In genomic region chr13:21595546-21595822, GRCh38 we compare ENCODE assay signal across 12 cellular contexts. TPM values are rescaled to one million over a fixed set of nuclear protein-coding genes. Genes with fewer than 3 reads are reported as not detected.
DNase-seq lines count a peak whose midpoint lies in the region; ATAC-seq and TF ChIP-seq lines count a peak whose summit lies in the region.
"Had no signal": no experiment of that assay in that cellular context is flagged by ENCODE, and none has a peak within 500 bp of the region (broad histone marks: within the 10 kb centered on the region; RNA-seq: fewer than 3 reads in every experiment).

No MANE protein-coding gene starts in this region.

- TF ChIP-seq CTCF in SU-DHL-6 (IDR thresholded peaks at IDR 0.05; ENCODE audit: insufficient read depth, low read length, poor library complexity, severe bottlenecking) (no peak), CD14-positive monocyte (IDR thresholded peaks at IDR 0.05) (no peak)

- peaks cover 9% of the 10 kb centered on the region; the same call in 1 of the 2 replicates for H3K4me1 ChIP-seq in BLaER1
- H3K4me1 ChIP-seq: colonic mucosa had no signal

- H3K9ac ChIP-seq in BLaER1, result no peak overlapping the region
- H3K9ac ChIP-seq in SU-DHL-6 (ENCODE audit: low read length), result no peak overlapping the region

- H3K9me2 ChIP-seq in SU-DHL-6 (replicated peaks; ENCODE audit: insufficient read depth, low read length), result no peaks in the 10 kb centered on the region

- peaks cover 90% of the 10 kb centered on the region for H3K79me2 ChIP-seq in SU-DHL-6 (ENCODE audit: insufficient read depth, low read length)

- H3K9me3 ChIP-seq in BLaER1 (peaks cover 36% of the 10 kb centered on the region), SU-DHL-6 (ENCODE audit: insufficient read depth, low read length) (no peaks in the 10 kb centered on the region)
- H3K9me3 ChIP-seq: colonic mucosa had no signal

- peaks cover 28% of the 10 kb centered on the region for H4K20me1 ChIP-seq in BLaER1
- H4K20me1 ChIP-seq in SU-DHL-6 (ENCODE audit: low read depth, low read length), result peaks cover 12% of the 10 kb centered on the region

- peaks cover 19% of the 10 kb centered on the region; the same call in 1 of the 2 replicates for H3K36me3 ChIP-seq in BLaER1
- no peaks in the 10 kb centered on the region for H3K36me3 ChIP-seq in SU-DHL-6 (ENCODE audit: low read length)
- H3K36me3 ChIP-seq: colonic mucosa, MG63 had no signal

- H3K27me3 ChIP-seq in BLaER1 (no peaks in the 10 kb centered on the region), SU-DHL-6 (ENCODE audit: low read length) (no peaks in the 10 kb centered on the region)
- H3K27me3 ChIP-seq: colonic mucosa, MG63 had no signal

- peaks cover 0 to 3% (median 1%) of the 10 kb centered on the region in 3 donors for H3K27me3 Mint-ChIP-seq in CD14-positive monocyte (ENCODE audit: low read depth in 3 of 3)

- H3K4me3 ChIP-seq in BLaER1 (no peak overlapping the region), SU-DHL-6 (ENCODE audit: insufficient read depth, low read length, poor library complexity, severe bottlenecking) (no peak overlapping the region)
- H3K4me3 ChIP-seq: colonic mucosa, MG63 had no signal

- H3K4me2 ChIP-seq in BLaER1, result peak overlapping the region; percentile 1; the same call in 1 of the 2 replicates
- H3K4me2 ChIP-seq in SU-DHL-6 (ENCODE audit: low read depth, low read length, poor library complexity, severe bottlenecking), result peak overlapping the region; percentile 33

- 0 out of 2 replicates have a peak, but pooled peaks cover 3% of the 10 kb centered on the region for H3F3A ChIP-seq in SU-DHL-6 (ENCODE audit: insufficient read depth)

- intact Hi-C loops in CD14-positive monocyte (cut with micrococcal nuclease), result no loop called here

- peak; percentile 68 for ATAC-seq in GM19397 (IDR thresholded peaks at IDR 0.05; ENCODE audit: unreplicated experiment)
- peak; percentile 39 for ATAC-seq in HG02973 (IDR thresholded peaks at IDR 0.05; ENCODE audit: unreplicated experiment)

- peaks cover 50% of the 10 kb centered on the region for H3K4me1 Mint-ChIP-seq in CD14-positive monocyte

- no peak overlapping the region for H3K4me3 Mint-ChIP-seq in CD14-positive monocyte

- peaks cover 2 to 4% (median 2%) of the 10 kb centered on the region in 7 donors for H3K9me3 Mint-ChIP-seq in CD14-positive monocyte

- H3K27ac ChIP-seq in BLaER1 (no peak overlapping the region), SU-DHL-6 (ENCODE audit: low read depth, low read length) (peak overlapping the region; percentile 67)
- H3K27ac ChIP-seq: colonic mucosa had no signal

- no peak overlapping the region for H2AFZ ChIP-seq in SU-DHL-6 (ENCODE audit: low read depth, low read length, severe bottlenecking)

- DNase-seq in CD14-positive monocyte (ENCODE audit: low spot score) (no peak), mesenteric fat pad (ENCODE audit: low spot score) (no peak)
- no peak for DNase-seq in activated naive CD4-positive, alpha-beta T cell (lab: John Stamatoyannopoulos, UW)
- DNase-seq in activated naive CD4-positive, alpha-beta T cell treated with anti-CD3 and anti-CD28 coated beads, Interleukin-2, amount 50 U/mL, for 16 hours, result no peak
- DNase-seq: colonic mucosa, MG63, midbrain, T1000 had no signal

- H3K36me3 Mint-ChIP-seq in CD14-positive monocyte, result peaks cover 6 to 21% of the 10 kb centered on the region in 2 donors

- peak overlapping the region in 1 of 7 donors; percentile 35 for H3K27ac Mint-ChIP-seq in CD14-positive monocyte

RNA-seq across cellular contexts. Expression of gene MICU2, which starts 8.5 kb away (rescaled TPM):
- polyA plus RNA-seq in CD14-positive monocyte, result 10 to 100 TPM; 26.8 to 32.1 TPM
- total RNA-seq in mesenteric fat pad, result 28.8 TPM
